In the genomic region with DNA sequence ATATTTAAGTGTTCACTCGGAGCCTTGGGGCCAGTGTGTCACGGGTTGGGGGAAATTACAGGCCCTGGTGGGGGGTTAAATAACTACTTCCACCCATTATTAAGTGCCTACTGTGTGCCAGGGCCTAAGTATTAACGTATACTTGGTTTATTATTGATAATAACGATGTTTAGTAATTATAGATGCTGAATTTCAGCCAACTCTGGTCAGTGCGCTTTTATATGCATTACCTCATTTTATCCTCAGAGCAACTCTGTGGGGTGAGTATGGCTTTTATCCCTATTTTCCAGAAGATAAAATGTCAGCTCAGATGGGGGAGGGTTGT, we compare ENCODE assay signal across 1 cellular context.
TF ChIP-seq lines count a peak whose summit lies in the region.

No MANE protein-coding gene starts in this region.

TF ChIP-seq in GM23338, 12 proteins besides CTCF, POLR2A, EP300 and RAD21 (continued from another document):
- TF ChIP-seq, protein P1, sequence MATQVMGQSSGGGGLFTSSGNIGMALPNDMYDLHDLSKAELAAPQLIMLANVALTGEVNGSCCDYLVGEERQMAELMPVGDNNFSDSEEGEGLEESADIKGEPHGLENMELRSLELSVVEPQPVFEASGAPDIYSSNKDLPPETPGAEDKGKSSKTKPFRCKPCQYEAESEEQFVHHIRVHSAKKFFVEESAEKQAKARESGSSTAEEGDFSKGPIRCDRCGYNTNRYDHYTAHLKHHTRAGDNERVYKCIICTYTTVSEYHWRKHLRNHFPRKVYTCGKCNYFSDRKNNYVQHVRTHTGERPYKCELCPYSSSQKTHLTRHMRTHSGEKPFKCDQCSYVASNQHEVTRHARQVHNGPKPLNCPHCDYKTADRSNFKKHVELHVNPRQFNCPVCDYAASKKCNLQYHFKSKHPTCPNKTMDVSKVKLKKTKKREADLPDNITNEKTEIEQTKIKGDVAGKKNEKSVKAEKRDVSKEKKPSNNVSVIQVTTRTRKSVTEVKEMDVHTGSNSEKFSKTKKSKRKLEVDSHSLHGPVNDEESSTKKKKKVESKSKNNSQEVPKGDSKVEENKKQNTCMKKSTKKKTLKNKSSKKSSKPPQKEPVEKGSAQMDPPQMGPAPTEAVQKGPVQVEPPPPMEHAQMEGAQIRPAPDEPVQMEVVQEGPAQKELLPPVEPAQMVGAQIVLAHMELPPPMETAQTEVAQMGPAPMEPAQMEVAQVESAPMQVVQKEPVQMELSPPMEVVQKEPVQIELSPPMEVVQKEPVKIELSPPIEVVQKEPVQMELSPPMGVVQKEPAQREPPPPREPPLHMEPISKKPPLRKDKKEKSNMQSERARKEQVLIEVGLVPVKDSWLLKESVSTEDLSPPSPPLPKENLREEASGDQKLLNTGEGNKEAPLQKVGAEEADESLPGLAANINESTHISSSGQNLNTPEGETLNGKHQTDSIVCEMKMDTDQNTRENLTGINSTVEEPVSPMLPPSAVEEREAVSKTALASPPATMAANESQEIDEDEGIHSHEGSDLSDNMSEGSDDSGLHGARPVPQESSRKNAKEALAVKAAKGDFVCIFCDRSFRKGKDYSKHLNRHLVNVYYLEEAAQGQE (IDR thresholded peaks at IDR 0.05; ENCODE audit: unreplicated experiment) = no peak
- TF ChIP-seq ZNF331 (CRISPR knock-in tag; IDR thresholded peaks at IDR 0.05; ENCODE audit: low read depth) (no peak), CREB1 (CRISPR knock-in tag; IDR thresholded peaks at IDR 0.05; ENCODE audit: low read depth) (no peak), ZNF114 (CRISPR knock-in tag; IDR thresholded peaks at IDR 0.05) (no peak), NANOG (IDR thresholded peaks at IDR 0.05; ENCODE audit: borderline replicate concordance) (no peak)
- TF ChIP-seq, protein P2, sequence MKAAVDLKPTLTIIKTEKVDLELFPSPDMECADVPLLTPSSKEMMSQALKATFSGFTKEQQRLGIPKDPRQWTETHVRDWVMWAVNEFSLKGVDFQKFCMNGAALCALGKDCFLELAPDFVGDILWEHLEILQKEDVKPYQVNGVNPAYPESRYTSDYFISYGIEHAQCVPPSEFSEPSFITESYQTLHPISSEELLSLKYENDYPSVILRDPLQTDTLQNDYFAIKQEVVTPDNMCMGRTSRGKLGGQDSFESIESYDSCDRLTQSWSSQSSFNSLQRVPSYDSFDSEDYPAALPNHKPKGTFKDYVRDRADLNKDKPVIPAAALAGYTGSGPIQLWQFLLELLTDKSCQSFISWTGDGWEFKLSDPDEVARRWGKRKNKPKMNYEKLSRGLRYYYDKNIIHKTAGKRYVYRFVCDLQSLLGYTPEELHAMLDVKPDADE (IDR thresholded peaks at IDR 0.05) = no peak
